ENCODE assay signal across 1 cellular context in genomic region chr3:76242886-76243753, GRCh38.
TF ChIP-seq lines count a peak whose summit lies in the region.

No MANE protein-coding gene starts in this region.

TF ChIP-seq in SK-N-SH treated with all-trans-retinoic acid at 6 μM for 48 hours, 23 proteins besides CTCF, POLR2A, EP300 and RAD21 (continued from another document):
- TF ChIP-seq CREB5 (CRISPR knock-in tag; IDR thresholded peaks at IDR 0.05; ENCODE audit: low read depth) (no peak), TOX (CRISPR knock-in tag; IDR thresholded peaks at IDR 0.05; ENCODE audit: borderline replicate concordance) (no peak), POU6F1 (CRISPR knock-in tag; IDR thresholded peaks at IDR 0.05; ENCODE audit: borderline replicate concordance, low read depth) (no peak), ZNF8 (CRISPR knock-in tag; IDR thresholded peaks at IDR 0.05) (no peak), TCF4 (CRISPR knock-in tag; IDR thresholded peaks at IDR 0.05; ENCODE audit: borderline replicate concordance) (no peak), ZFP3 (CRISPR knock-in tag; IDR thresholded peaks at IDR 0.05) (no peak), ZNF70 (CRISPR knock-in tag; IDR thresholded peaks at IDR 0.05) (no peak), SNAI2 (CRISPR knock-in tag; IDR thresholded peaks at IDR 0.05) (no peak), ESRRG (CRISPR knock-in tag; IDR thresholded peaks at IDR 0.05) (no peak), BACH2 (CRISPR knock-in tag; IDR thresholded peaks at IDR 0.05; ENCODE audit: borderline replicate concordance) (no peak), ZFP30 (CRISPR knock-in tag; IDR thresholded peaks at IDR 0.05) (no peak)
